Comparison of ENCODE assay signal across 14 cellular contexts in the genomic region with DNA sequence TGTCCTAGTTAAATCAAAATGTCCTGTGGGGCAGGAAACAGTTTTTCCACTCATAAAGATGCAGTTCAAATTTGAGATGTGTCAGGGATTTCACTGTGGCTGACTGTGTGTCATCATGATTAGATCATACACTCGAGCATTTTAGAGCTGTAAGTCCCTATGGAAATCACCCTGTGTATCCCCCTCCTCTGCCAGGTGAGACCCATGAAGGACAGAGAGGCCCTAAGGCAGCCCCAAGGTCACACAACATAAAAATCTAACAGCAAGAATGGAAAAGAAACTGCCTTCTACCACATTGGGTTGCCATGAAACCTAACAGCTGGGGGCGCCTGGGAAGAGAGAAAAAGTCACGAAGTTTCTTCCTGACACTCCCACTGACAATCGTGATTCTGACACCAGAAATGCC.
DNase-seq lines count a peak whose midpoint lies in the region; ATAC-seq and TF ChIP-seq lines count a peak whose summit lies in the region.
"Had no signal": no experiment of that assay in that cellular context is flagged by ENCODE, and none has a peak within 500 bp of the region (broad histone marks: within the 10 kb centered on the region; RNA-seq: fewer than 3 reads in every experiment).

No MANE protein-coding gene starts in this region.

- peak overlapping the region; percentile 74 for H3K4me2 ChIP-seq in GM23248 (ENCODE audit: unreplicated experiment)

- no peak overlapping the region for H3K27ac Mint-ChIP-seq in stimulated activated memory B cell treated with anti-CD40 and anti-IgM and Interleukin-4, amounts not matched to agents 10 μg/mL and 1 μg/mL and 100 μg/mL, for 72 hours
- H3K27ac Mint-ChIP-seq: dendritic cell treated with granulocyte-macrophage colony-stimulating factor and Interleukin-4, amounts not matched to agents 40 ng/mL and 50 ng/mL, for 4 days; naive thymus-derived CD4-positive, alpha-beta T cell had no signal

- H3K27me3 Mint-ChIP-seq in stimulated activated memory B cell treated with anti-CD40 and anti-IgM and Interleukin-4, amounts not matched to agents 10 μg/mL and 1 μg/mL and 100 μg/mL, for 72 hours = peaks cover 17% of the 10 kb centered on the region

- H2AFZ ChIP-seq in GM23248 = peak overlapping the region; percentile 38; the same call in 1 of the 2 replicates

- no peak overlapping the region for H3K4me3 Mint-ChIP-seq in stimulated activated memory B cell treated with anti-CD40 and anti-IgM and Interleukin-4, amounts not matched to agents 10 μg/mL and 1 μg/mL and 100 μg/mL, for 72 hours
- H3K4me3 Mint-ChIP-seq: dendritic cell treated with granulocyte-macrophage colony-stimulating factor and Interleukin-4, amounts not matched to agents 40 ng/mL and 50 ng/mL, for 4 days; naive thymus-derived CD4-positive, alpha-beta T cell had no signal

- ATAC-seq in RWPE2 (ENCODE audit: low read depth) (no peak), mucosa of descending colon (no peak), GM19455 (IDR thresholded peaks at IDR 0.05; ENCODE audit: unreplicated experiment) (no peak), left ventricle myocardium superior (no peak)
- ATAC-seq in stimulated activated memory B cell treated with anti-CD40 and anti-IgM and Interleukin-4, amounts not matched to agents 10 μg/mL and 1 μg/mL and 100 μg/mL, for 72 hours = peak; percentile 28
- ATAC-seq: naive thymus-derived CD4-positive, alpha-beta T cell had no signal

- H3K36me3 Mint-ChIP-seq in stimulated activated memory B cell treated with anti-CD40 and anti-IgM and Interleukin-4, amounts not matched to agents 10 μg/mL and 1 μg/mL and 100 μg/mL, for 72 hours = no peaks in the 10 kb centered on the region
- H3K36me3 Mint-ChIP-seq: naive thymus-derived CD4-positive, alpha-beta T cell had no signal

- no peak for TF ChIP-seq CTCF in RWPE2 (IDR thresholded peaks at IDR 0.05; ENCODE audit: poor library complexity, severe bottlenecking)
- TF ChIP-seq CTCF in fibroblast of mammary gland (conservative IDR thresholded peaks at IDR 0.05; ENCODE audit: control insufficient read depth, insufficient read depth, low read depth, low read length) = no peak
- no peak for TF ChIP-seq CTCF in mucosa of descending colon (IDR thresholded peaks at IDR 0.05)

- H3K27me3 ChIP-seq in GM23248 (replicated peaks; ENCODE audit: insufficient read depth) = no peaks in the 10 kb centered on the region
- H3K27me3 ChIP-seq in RWPE2 (ENCODE audit: insufficient read depth, poor library complexity, severe bottlenecking) = no peaks in the 10 kb centered on the region
- H3K27me3 ChIP-seq in effector memory CD4-positive, alpha-beta T cell (replicated peaks; ENCODE audit: control insufficient read depth, insufficient read depth, low read length, poor library complexity, severe bottlenecking) = no peaks in the 10 kb centered on the region
- H3K27me3 ChIP-seq: stomach had no signal

- H3K36me3 ChIP-seq in GM23248 (ENCODE audit: low read depth) = no peaks in the 10 kb centered on the region
- no peaks in the 10 kb centered on the region for H3K36me3 ChIP-seq in RWPE2 (ENCODE audit: low read depth)
- H3K36me3 ChIP-seq in mucosa of descending colon (ENCODE audit: low read depth) = no peaks in the 10 kb centered on the region
- no peaks in the 10 kb centered on the region for H3K36me3 ChIP-seq in effector memory CD4-positive, alpha-beta T cell (ENCODE audit: control insufficient read depth, insufficient read depth, low read length)
- H3K36me3 ChIP-seq: stomach had no signal

- peak overlapping the region; percentile 73 for H3K9ac ChIP-seq in GM23248

- H3K9me3 Mint-ChIP-seq in stimulated activated memory B cell treated with anti-CD40 and anti-IgM and Interleukin-4, amounts not matched to agents 10 μg/mL and 1 μg/mL and 100 μg/mL, for 72 hours = no peaks in the 10 kb centered on the region
- H3K9me3 Mint-ChIP-seq: dendritic cell treated with granulocyte-macrophage colony-stimulating factor and Interleukin-4, amounts not matched to agents 40 ng/mL and 50 ng/mL, for 4 days had no signal

- no peaks in the 10 kb centered on the region for H3K9me2 ChIP-seq in GM23248 (ENCODE audit: insufficient read depth)

- no peaks in the 10 kb centered on the region for H4K20me1 ChIP-seq in GM23248 (ENCODE audit: insufficient read depth)

- H3K79me2 ChIP-seq in GM23248 (ENCODE audit: insufficient read depth) = no peaks in the 10 kb centered on the region

- H3K4me1 ChIP-seq in GM23248 (ENCODE audit: insufficient read depth) = peaks cover 55% of the 10 kb centered on the region
- H3K4me1 ChIP-seq in RWPE2 (ENCODE audit: insufficient read depth, poor library complexity, severe bottlenecking) = peaks cover 42% of the 10 kb centered on the region
- H3K4me1 ChIP-seq in mucosa of descending colon (ENCODE audit: low read depth) = no peaks in the 10 kb centered on the region
- H3K4me1 ChIP-seq in effector memory CD4-positive, alpha-beta T cell (ENCODE audit: control insufficient read depth, insufficient read depth, low read length, poor library complexity, severe bottlenecking) = no peaks in the 10 kb centered on the region

- H3K27ac ChIP-seq in GM23248 = peak overlapping the region; percentile 90
- H3K27ac ChIP-seq in RWPE2 (ENCODE audit: poor library complexity, severe bottlenecking) = peak overlapping the region; percentile 53
- no peak overlapping the region for H3K27ac ChIP-seq in effector memory CD4-positive, alpha-beta T cell (ENCODE audit: insufficient read depth, low read length, poor library complexity, severe bottlenecking)

- intact Hi-C loops in mucosa of descending colon (cut with DNase I, micrococcal nuclease) (no loop called here), left ventricle myocardium superior (cut with micrococcal nuclease) (no loop called here)

- H3F3A ChIP-seq in GM23248 (ENCODE audit: insufficient read depth) = peaks cover 50% of the 10 kb centered on the region

- peaks cover 13% of the 10 kb centered on the region for H3K4me1 Mint-ChIP-seq in stimulated activated memory B cell treated with anti-CD40 and anti-IgM and Interleukin-4, amounts not matched to agents 10 μg/mL and 1 μg/mL and 100 μg/mL, for 72 hours

- H3K9me3 ChIP-seq in GM23248 (ENCODE audit: low read depth) = no peaks in the 10 kb centered on the region
- H3K9me3 ChIP-seq in RWPE2 (ENCODE audit: severe bottlenecking) = no peaks in the 10 kb centered on the region
- no peaks in the 10 kb centered on the region for H3K9me3 ChIP-seq in mucosa of descending colon
- no peaks in the 10 kb centered on the region for H3K9me3 ChIP-seq in effector memory CD4-positive, alpha-beta T cell (ENCODE audit: control insufficient read depth, low read length)
- H3K9me3 ChIP-seq: stomach had no signal

- peak overlapping the region; percentile 36; the same call in 1 of the 2 replicates for H3K4me3 ChIP-seq in GM23248
- H3K4me3 ChIP-seq in RWPE2 (ENCODE audit: severe bottlenecking) = no peak overlapping the region
- no peak overlapping the region for H3K4me3 ChIP-seq in fibroblast of mammary gland (ENCODE audit: control insufficient read depth, low read depth, low read length)
- H3K4me3 ChIP-seq in mucosa of descending colon = no peak overlapping the region
- H3K4me3 ChIP-seq in effector memory CD4-positive, alpha-beta T cell (ENCODE audit: insufficient read depth, low read depth, low read length, poor library complexity, severe bottlenecking) = no peak overlapping the region
- H3K4me3 ChIP-seq: stomach had no signal

- in situ Hi-C loops in GM23248 (cut with MboI) = no loop called here

- 25% methylated on average over 4 of the region's 4 CpGs for WGBS in GM23248 (ENCODE audit: low coverage in 1 of 2, low lambda C conversion rate in 2 of 2, missing lambda C conversion rate in 2 of 2), 2 experiments

- DNase-seq in GM23248 = peak; percentile 76
- DNase-seq in RWPE2 (ENCODE audit: low spot score) = no peak
- DNase-seq in fibroblast of mammary gland (ENCODE audit: low read depth) = peak; percentile 65
- no peak for DNase-seq in mucosa of descending colon
- no peak for DNase-seq in left ventricle myocardium superior
- no peak for DNase-seq in effector memory CD4-positive, alpha-beta T cell
- DNase-seq: naive thymus-derived CD4-positive, alpha-beta T cell; NCI-H1694; NCI-H774; SIG-M5; stomach had no signal

Comparison
In these comparisons a context has a peak if more than half of its experiments do, and no peak if none do; other contexts are left out.
1. DNase-seq: peak in GM23248 (single experiment) and fibroblast of mammary gland (single experiment); none in RWPE2 (single experiment), mucosa of descending colon (0 of 3), left ventricle myocardium superior (single experiment) and effector memory CD4-positive, alpha-beta T cell (0 of 3).